In the genomic region with DNA sequence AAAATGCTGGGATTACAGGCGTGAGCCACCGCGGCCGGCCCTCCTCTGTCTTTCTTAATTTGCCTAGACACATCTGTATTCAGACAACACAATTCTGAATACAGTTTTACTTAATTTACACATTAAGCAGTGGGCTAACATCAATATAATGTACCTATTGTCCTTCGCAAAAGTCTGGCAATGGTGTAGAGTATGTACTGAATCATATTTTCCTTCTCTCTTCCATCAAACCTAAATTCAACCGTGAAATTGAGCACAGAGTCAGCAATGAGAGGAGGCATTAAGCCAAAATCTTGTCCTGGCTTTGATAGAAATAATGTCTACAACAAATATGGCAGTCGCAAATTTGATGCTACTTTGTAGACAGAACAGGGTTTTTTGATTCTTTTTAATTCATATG, we compare ENCODE assay signal across 29 cellular contexts. TPM values are rescaled to one million over a fixed set of nuclear protein-coding genes. Genes with fewer than 3 reads are reported as not detected.
"Had no signal": no experiment of that assay in that cellular context is flagged by ENCODE, and none has a peak within 500 bp of the region (broad histone marks: within the 10 kb centered on the region; RNA-seq: fewer than 3 reads in every experiment).

No MANE protein-coding gene starts in this region.

- H3K27ac Mint-ChIP-seq: activated T-cell treated with anti-CD3 and anti-CD28 coated beads, Interleukin-2, amount 50 U/mL, for 72 hours; activated T-helper 17 cell treated with anti-CD3 and anti-CD28 coated beads, Interleukin-2, amount 50 U/mL, for 72 hours; T-helper 1 cell treated with Interleukin-12 subunit alpha and Interleukin-12 subunit beta and Interleukin-4 antibody, amounts not matched to agents 30 μg/mL and 1 μg/mL, for 36 hours; T-helper 2 cell treated with Interferon-gamma antibody and Interleukin-4, amounts not matched to agents 5 μg/mL and 100 μg/mL, for 36 hours had no signal

- H3K9me3 ChIP-seq: adrenal gland, body of pancreas, Peyer's patch, SJSA1, SK-N-SH had no signal

- H3K9me3 Mint-ChIP-seq: activated CD4-positive, alpha-beta T cell treated with anti-CD3 and anti-CD28 coated beads, Interleukin-2, amount 10 ng/mL, durations not matched to agents 24 days and 14 days; activated T-cell treated with anti-CD3 and anti-CD28 coated beads, Interleukin-2, amount 50 U/mL, for 72 hours; activated T-helper 17 cell treated with anti-CD3 and anti-CD28 coated beads, Interleukin-2, amount 50 U/mL, for 72 hours; T-helper 1 cell treated with Interleukin-12 subunit alpha and Interleukin-12 subunit beta and Interleukin-4 antibody, amounts not matched to agents 30 μg/mL and 1 μg/mL, for 36 hours; T-helper 2 cell treated with Interferon-gamma antibody and Interleukin-4, amounts not matched to agents 5 μg/mL and 100 μg/mL, for 36 hours had no signal

- DNase-seq: activated CD4-positive, alpha-beta T cell treated with anti-CD3 and anti-CD28 coated beads, Interleukin-2, amount 10 ng/mL, durations not matched to agents 24 days and 14 days; activated CD4-positive, alpha-beta T cell treated with anti-CD3 and anti-CD28 coated beads, Interleukin-2, amount 50 U/mL, for 48 hours; activated CD8-positive, alpha-beta memory T cell treated with anti-CD3 and anti-CD28 coated beads, Interleukin-2, amount 50 U/mL, for 4 hours; activated effector memory CD4-positive, alpha-beta T cell treated with anti-CD3 and anti-CD28 coated beads, Interleukin-2, amount 50 U/mL, for 16 hours; activated naive CD4-positive, alpha-beta T cell; activated naive CD4-positive, alpha-beta T cell treated with anti-CD3 and anti-CD28 coated beads, Interleukin-2, amount 50 U/mL, for 16 hours; activated T-cell treated with anti-CD3 and anti-CD28 coated beads for 4 hours; activated T-cell treated with anti-CD3 and anti-CD28 coated beads, Interleukin-2, amount 50 U/mL, for 72 hours; adrenal gland; body of pancreas; central memory CD4-positive, alpha-beta T cell; NCI-H1092 treated with DMSO at 0.1 percent for 48 hours; NCI-H1417; NCI-H146; NCI-H187; NCI-H2081; NCI-H2171 treated with DMSO at 0.1 percent for 48 hours; NCI-H2227 treated with DMSO at 0.1 percent for 48 hours; NCI-H446; NCI-H510A treated with DMSO at 0.1 percent for 48 hours; Peyer's patch; RPMI8226; SHP77 treated with DMSO at 0.1 percent for 48 hours; SK-N-SH had no signal

- H3K27me3 Mint-ChIP-seq: activated CD4-positive, alpha-beta T cell treated with anti-CD3 and anti-CD28 coated beads, Interleukin-2, amount 10 ng/mL, durations not matched to agents 24 days and 14 days; activated T-helper 17 cell treated with anti-CD3 and anti-CD28 coated beads, Interleukin-2, amount 50 U/mL, for 72 hours had no signal

- ATAC-seq: activated T-cell treated with anti-CD3 and anti-CD28 coated beads, Interleukin-2, amount 50 U/mL, for 72 hours; activated T-helper 17 cell treated with anti-CD3 and anti-CD28 coated beads, Interleukin-2, amount 50 U/mL, for 72 hours; body of pancreas; K562 had no signal

- H3K4me1 ChIP-seq: adrenal gland, body of pancreas, Peyer's patch, SJSA1 had no signal

- H3K4me3 ChIP-seq: adrenal gland, body of pancreas, K562, Peyer's patch, SJSA1 had no signal

- H3K27ac ChIP-seq: adrenal gland, body of pancreas, Peyer's patch, SJSA1 had no signal

- H3K4me3 Mint-ChIP-seq: activated CD4-positive, alpha-beta T cell treated with anti-CD3 and anti-CD28 coated beads, Interleukin-2, amount 10 ng/mL, durations not matched to agents 24 days and 14 days; activated T-cell treated with anti-CD3 and anti-CD28 coated beads, Interleukin-2, amount 50 U/mL, for 72 hours; activated T-helper 17 cell treated with anti-CD3 and anti-CD28 coated beads, Interleukin-2, amount 50 U/mL, for 72 hours; T-helper 1 cell treated with Interleukin-12 subunit alpha and Interleukin-12 subunit beta and Interleukin-4 antibody, amounts not matched to agents 30 μg/mL and 1 μg/mL, for 36 hours; T-helper 2 cell treated with Interferon-gamma antibody and Interleukin-4, amounts not matched to agents 5 μg/mL and 100 μg/mL, for 36 hours had no signal

- H3K27me3 ChIP-seq: adrenal gland, body of pancreas, Peyer's patch, SJSA1 had no signal

- H3K4me1 Mint-ChIP-seq: activated T-helper 17 cell treated with anti-CD3 and anti-CD28 coated beads, Interleukin-2, amount 50 U/mL, for 72 hours had no signal

RNA-seq across cellular contexts. Expression of a gene that starts 30.4 kb away (rescaled TPM):
- total RNA-seq: activated T-helper 17 cell treated with anti-CD3 and anti-CD28 coated beads, Interleukin-2, amount 50 U/mL, for 72 hours had no signal
